Comparison of ENCODE assay signal across 1 cellular context in genomic region chr17:18043491-18043890, GRCh38.
TF ChIP-seq lines count a peak whose summit lies in the region.

No MANE protein-coding gene starts in this region.

TF ChIP-seq in GM12878, 131 proteins besides CTCF, POLR2A, EP300 and RAD21 (continued from another document):
- TF ChIP-seq CUX1 (IDR thresholded peaks at IDR 0.05; ENCODE audit: insufficient replicate concordance, low read depth, low read length) (no peak), REST (IDR thresholded peaks at IDR 0.05; ENCODE audit: low read depth, low read length) (no peak), ATF7 (IDR thresholded peaks at IDR 0.05; ENCODE audit: low read depth) (no peak)
